20 cellular contexts compared by ENCODE assay signal in genomic region chr7:22201182-22201880, GRCh38.
"Had no signal": no experiment of that assay in that cellular context is flagged by ENCODE, and none has a peak within 500 bp of the region (broad histone marks: within the 10 kb centered on the region; RNA-seq: fewer than 3 reads in every experiment).

No MANE protein-coding gene starts in this region.

- H3K4me3 Mint-ChIP-seq: activated B cell treated with CpG ODN at 0.5 μM for 24 hours; activated CD8-positive, alpha-beta T cell treated with anti-CD3 and anti-CD28 coated beads for 36 hours; activated T-helper 17 cell treated with anti-CD3 and anti-CD28 coated beads, Interleukin-2, amount 50 U/mL, for 72 hours; central memory CD8-positive, alpha-beta T cell; memory B cell; natural killer cell; stimulated activated naive CD8-positive, alpha-beta T cell treated with anti-CD3 and anti-CD28 coated beads, Interleukin-15, amount 100 ng/mL, for 72 hours; T-cell had no signal

- H3K4me1 Mint-ChIP-seq: activated B cell treated with CpG ODN at 0.5 μM for 24 hours; activated T-helper 17 cell treated with anti-CD3 and anti-CD28 coated beads, Interleukin-2, amount 50 U/mL, for 72 hours; central memory CD8-positive, alpha-beta T cell; memory B cell; natural killer cell; stimulated activated naive CD8-positive, alpha-beta T cell treated with anti-CD3 and anti-CD28 coated beads, Interleukin-15, amount 100 ng/mL, for 72 hours; T-cell had no signal

- H3K27me3 Mint-ChIP-seq: activated B cell treated with CpG ODN at 0.5 μM for 24 hours; activated CD8-positive, alpha-beta T cell treated with anti-CD3 and anti-CD28 coated beads for 36 hours; stimulated activated naive CD8-positive, alpha-beta T cell treated with anti-CD3 and anti-CD28 coated beads, Interleukin-15, amount 100 ng/mL, for 72 hours had no signal

- H3K4me3 ChIP-seq: coronary artery, psoas muscle, upper lobe of right lung had no signal

- H3K36me3 Mint-ChIP-seq: memory B cell, natural killer cell, T-cell had no signal

- H3K9me3 ChIP-seq: psoas muscle, upper lobe of right lung had no signal

- DNase-seq: activated B cell treated with CpG ODN at 0.5 μM for 24 hours; activated CD4-positive, alpha-beta T cell treated with anti-CD3 and anti-CD28 coated beads for 48 hours; activated CD8-positive, alpha-beta T cell treated with anti-CD3 and anti-CD28 coated beads for 36 hours; activated naive CD4-positive, alpha-beta T cell; activated T-cell treated with anti-CD3 and anti-CD28 coated beads, Interleukin-2, amount 50 U/mL, for 1 hour; aorta; islet precursor cell; left ventricle myocardium superior; natural killer cell; psoas muscle; right cardiac atrium; stimulated activated CD4-positive, alpha-beta T cell treated with anti-CD3 and anti-CD28 coated beads, Interleukin-15, amount 100 ng/mL, for 24 hours; stimulated activated CD4-positive, alpha-beta T cell treated with anti-CD3 and anti-CD28 coated beads, Interleukin-2, amount 100 ng/mL, for 48 hours; stimulated activated naive CD8-positive, alpha-beta T cell treated with anti-CD3 and anti-CD28 coated beads, Interleukin-15, amount 100 ng/mL, for 72 hours; T-cell; upper lobe of right lung had no signal

- H3K27ac Mint-ChIP-seq: activated B cell treated with CpG ODN at 0.5 μM for 24 hours; activated CD8-positive, alpha-beta T cell treated with anti-CD3 and anti-CD28 coated beads for 36 hours; activated T-helper 17 cell treated with anti-CD3 and anti-CD28 coated beads, Interleukin-2, amount 50 U/mL, for 72 hours; memory B cell; natural killer cell; T-cell had no signal

- H3K9me3 Mint-ChIP-seq: activated B cell treated with CpG ODN at 0.5 μM for 24 hours; activated CD8-positive, alpha-beta T cell treated with anti-CD3 and anti-CD28 coated beads for 36 hours; activated T-helper 17 cell treated with anti-CD3 and anti-CD28 coated beads, Interleukin-2, amount 50 U/mL, for 72 hours; central memory CD8-positive, alpha-beta T cell; memory B cell; natural killer cell; stimulated activated naive CD8-positive, alpha-beta T cell treated with anti-CD3 and anti-CD28 coated beads, Interleukin-15, amount 100 ng/mL, for 72 hours; T-cell had no signal

- H3K4me1 ChIP-seq: psoas muscle had no signal

- H3K27me3 ChIP-seq: upper lobe of right lung had no signal

- H3K27ac ChIP-seq: psoas muscle, upper lobe of right lung had no signal

- ATAC-seq: activated CD8-positive, alpha-beta T cell treated with anti-CD3 and anti-CD28 coated beads for 36 hours; activated T-helper 17 cell treated with anti-CD3 and anti-CD28 coated beads, Interleukin-2, amount 50 U/mL, for 72 hours; left ventricle myocardium superior; natural killer cell; psoas muscle; stimulated activated naive CD8-positive, alpha-beta T cell treated with anti-CD3 and anti-CD28 coated beads, Interleukin-15, amount 100 ng/mL, for 72 hours; T-cell; upper lobe of right lung had no signal
